12 cellular contexts compared by ENCODE assay signal in genomic region chr14:90275820-90276219, GRCh38. TPM values are rescaled to one million over a fixed set of nuclear protein-coding genes. Genes with fewer than 3 reads are reported as not detected.
DNase-seq lines count a peak whose midpoint lies in the region; ATAC-seq and TF ChIP-seq lines count a peak whose summit lies in the region.
"Had no signal": no experiment of that assay in that cellular context is flagged by ENCODE, and none has a peak within 500 bp of the region (broad histone marks: within the 10 kb centered on the region; RNA-seq: fewer than 3 reads in every experiment).

No MANE protein-coding gene starts in this region.

- H3K4me1 ChIP-seq in heart right ventricle: peaks cover 0 to 37% (median 12%) of the 10 kb centered on the region in 9 donors
- H3K4me1 ChIP-seq in Karpas-422 (ENCODE audit: low read length): no peaks in the 10 kb centered on the region

- H3K4me1 Mint-ChIP-seq in activated T-cell treated with anti-CD3 and anti-CD28 coated beads, Interleukin-2, amount 50 U/mL, for 72 hours (ENCODE audit: low read depth): peaks cover 30% of the 10 kb centered on the region

- peak overlapping the region; percentile 88 for H3K27ac Mint-ChIP-seq in activated T-cell treated with anti-CD3 and anti-CD28 coated beads, Interleukin-2, amount 50 U/mL, for 72 hours

- H3K36me3 ChIP-seq in heart right ventricle (peaks cover 0 to 86% (median 35%) of the 10 kb centered on the region in 9 donors), Karpas-422 (ENCODE audit: insufficient read depth, low read length) (peaks cover 27% of the 10 kb centered on the region; the same call in 1 of the 2 replicates)

- ATAC-seq in heart right ventricle: no peak
- ATAC-seq in activated T-cell treated with anti-CD3 and anti-CD28 coated beads, Interleukin-2, amount 50 U/mL, for 72 hours (replicated peaks in 1 of 2): peak; percentile 46 to 72

- no peaks in the 10 kb centered on the region for H3K27me3 Mint-ChIP-seq in activated T-cell treated with anti-CD3 and anti-CD28 coated beads, Interleukin-2, amount 50 U/mL, for 72 hours (ENCODE audit: low read depth)
- H3K27me3 Mint-ChIP-seq: CD8-positive, alpha-beta memory T cell had no signal

- H3K4me3 ChIP-seq in heart right ventricle (no peak overlapping the region), fibroblast of pulmonary artery (replicated peaks; ENCODE audit: low read depth, low read length) (no peak overlapping the region), Karpas-422 (ENCODE audit: low read length) (no peak overlapping the region)
- H3K4me3 ChIP-seq: cardiac muscle cell had no signal

- intact Hi-C loops in heart right ventricle (cut with DNase I) (no loop called here), cardiac septum (cut with DNase I) (no loop called here)

- peaks cover 2 to 6% of the 10 kb centered on the region in 2 donors for H3K36me3 Mint-ChIP-seq in activated T-cell treated with anti-CD3 and anti-CD28 coated beads, Interleukin-2, amount 50 U/mL, for 72 hours (ENCODE audit: insufficient read depth in 2 of 2)

- WGBS in heart right ventricle, 2 donors: 83 to 84% methylated on average over 8 of the region's 8 CpGs

- DNase-seq in heart right ventricle (no peak), cardiac septum (ENCODE audit: low spot score) (no peak), fibroblast of pulmonary artery (ENCODE audit: low read depth) (peak; percentile 56), stromal cell of bone marrow (ENCODE audit: low read depth) (peak; percentile 54), Karpas-422 (no peak), kidney tubule cell (ENCODE audit: low spot score) (no peak), SK-N-DZ (ENCODE audit: low spot score) (no peak)
- peak; percentile 23 to 24 for DNase-seq in activated T-cell treated with anti-CD3 and anti-CD28 coated beads, Interleukin-2, amount 50 U/mL, for 72 hours
- DNase-seq: NCI-H1694 treated with DMSO at 0.1 percent for 48 hours, small intestine had no signal

- peak overlapping the region; percentile 51 to 65 for H3K4me3 Mint-ChIP-seq in activated T-cell treated with anti-CD3 and anti-CD28 coated beads, Interleukin-2, amount 50 U/mL, for 72 hours
- H3K4me3 Mint-ChIP-seq: CD8-positive, alpha-beta memory T cell had no signal

- no peak overlapping the region for H2AFZ ChIP-seq in Karpas-422 (ENCODE audit: low read length)

- no peaks in the 10 kb centered on the region for H3K27me3 ChIP-seq in heart right ventricle
- H3K27me3 ChIP-seq in Karpas-422 (ENCODE audit: low read length): no peaks in the 10 kb centered on the region
- H3K27me3 ChIP-seq: cardiac muscle cell had no signal

- H4K20me1 ChIP-seq in Karpas-422 (ENCODE audit: insufficient read depth, low read depth, low read length): peaks cover 16% of the 10 kb centered on the region

- H3K9me3 ChIP-seq in heart right ventricle (no peaks in the 10 kb centered on the region), Karpas-422 (ENCODE audit: low read length) (no peaks in the 10 kb centered on the region)

- no peak overlapping the region for H3K4me2 ChIP-seq in Karpas-422 (ENCODE audit: low read depth, low read length, poor library complexity, severe bottlenecking)

- no peak overlapping the region for H3K9ac ChIP-seq in Karpas-422 (ENCODE audit: low read length)

- TF ChIP-seq CTCF in heart right ventricle (IDR thresholded peaks at IDR 0.05) (no peak), fibroblast of pulmonary artery (IDR thresholded peaks at IDR 0.05; ENCODE audit: low read length, missing control alignments) (no peak)

- H3K27ac ChIP-seq in heart right ventricle (peak overlapping the region in 8 of 10 donors; percentile 9 to 87 (median 63)), Karpas-422 (ENCODE audit: low read length) (no peak overlapping the region)
- H3K27ac ChIP-seq: cardiac muscle cell had no signal

- H3K9me2 ChIP-seq in Karpas-422 (replicated peaks; ENCODE audit: insufficient read depth, low read length): no peaks in the 10 kb centered on the region

- no peaks in the 10 kb centered on the region for H3K79me2 ChIP-seq in Karpas-422 (ENCODE audit: low read length)

- H3K9me3 Mint-ChIP-seq in activated T-cell treated with anti-CD3 and anti-CD28 coated beads, Interleukin-2, amount 50 U/mL, for 72 hours: no peaks in the 10 kb centered on the region
- H3K9me3 Mint-ChIP-seq: CD8-positive, alpha-beta memory T cell had no signal

RNA-seq across cellular contexts. Expression of gene PSMC1, which starts 19.5 kb away (rescaled TPM):
- total RNA-seq in heart right ventricle (100 to 1,000 TPM; 107 to 149 (median 127) TPM), cardiac septum (125 TPM)
- polyA plus RNA-seq in heart right ventricle: 100 to 1,000 TPM; 195 to 226 TPM
- total RNA-seq in activated T-cell treated with anti-CD3 and anti-CD28 coated beads, Interleukin-2, amount 50 U/mL, for 72 hours: 100 to 1,000 TPM; 105 to 112 TPM
- 63.6 and 71.8 TPM in 2 replicates for total RNA-seq in Karpas-422 (2014; rRNA removed; shearing (Covaris generic); ENCODE audit: low replicate concordance)
- polyA plus RNA-seq in SK-N-DZ (2014; cell fraction: cytosol; rRNA removed): 163 and 174 TPM in 2 replicates
- 60.4 and 86.3 TPM in 2 replicates for polyA plus RNA-seq in SK-N-DZ (2014; cell fraction: nucleus; rRNA removed)

RNA-seq across cellular contexts. Expression of gene NRDE2, which starts 55.9 kb away (rescaled TPM):
- total RNA-seq in heart right ventricle: 10 to 100 TPM; 11.2 to 16.7 (median 13.5) TPM
- polyA plus RNA-seq in heart right ventricle: 10 to 100 TPM in 1 of 2 donors, 1 to 10 TPM in 1; 4.3 to 15.9 TPM
- total RNA-seq in cardiac septum: 11.2 TPM
- 10 to 100 TPM; 26.4 to 28.9 TPM for total RNA-seq in activated T-cell treated with anti-CD3 and anti-CD28 coated beads, Interleukin-2, amount 50 U/mL, for 72 hours
- total RNA-seq in Karpas-422 (2014; rRNA removed; shearing (Covaris generic); ENCODE audit: low replicate concordance): 19.5 and 22.3 TPM in 2 replicates
- polyA plus RNA-seq in SK-N-DZ (2014; cell fraction: cytosol; rRNA removed): 3.9 and 5.4 TPM in 2 replicates
- 7.1 and 7.6 TPM in 2 replicates for polyA plus RNA-seq in SK-N-DZ (2014; cell fraction: nucleus; rRNA removed)

Comparison
In these comparisons a context has a peak if more than half of its experiments do, and no peak if none do; other contexts are left out.
1. ATAC-seq: peak in activated T-cell treated with anti-CD3 and anti-CD28 coated beads, Interleukin-2, amount 50 U/mL, for 72 hours (2 of 2); none in heart right ventricle (0 of 8).
2. DNase-seq: peak in activated T-cell treated with anti-CD3 and anti-CD28 coated beads, Interleukin-2, amount 50 U/mL, for 72 hours (2 of 2), fibroblast of pulmonary artery (single experiment) and stromal cell of bone marrow (single experiment); none in heart right ventricle (0 of 2), cardiac septum (single experiment), Karpas-422 (single experiment), kidney tubule cell (single experiment) and SK-N-DZ (single experiment).